In the genomic region with DNA sequence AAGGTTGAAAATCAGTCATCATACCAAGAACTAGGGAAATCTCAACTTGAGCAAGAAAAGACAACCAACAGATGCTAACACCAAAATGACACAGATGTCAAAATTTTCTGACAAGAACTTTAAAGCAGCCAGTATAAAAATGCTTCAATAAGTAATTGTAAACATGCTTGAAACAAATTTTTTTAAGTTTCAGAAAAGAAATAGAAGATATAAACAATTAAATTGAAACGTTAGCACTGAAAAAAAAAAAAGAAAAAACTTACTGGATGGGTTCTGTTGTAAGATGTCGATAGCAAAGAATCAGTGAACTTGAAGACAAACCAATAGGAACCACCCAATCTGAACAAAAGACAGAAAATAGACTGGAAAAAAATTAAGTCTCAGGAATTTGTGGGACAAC, we compare ENCODE assay signal across 35 cellular contexts.
"Had no signal": no experiment of that assay in that cellular context is flagged by ENCODE, and none has a peak within 500 bp of the region (broad histone marks: within the 10 kb centered on the region; RNA-seq: fewer than 3 reads in every experiment).

No MANE protein-coding gene starts in this region.

- H3K27ac Mint-ChIP-seq: activated B cell treated with CpG ODN at 0.5 μM for 24 hours; activated CD4-positive, alpha-beta memory T cell treated with anti-CD3 and anti-CD28 coated beads for 36 hours; activated CD4-positive, alpha-beta T cell treated with anti-CD3 and anti-CD28 coated beads, Interleukin-2, amount 10 ng/mL, durations not matched to agents 24 days and 14 days; activated CD8-positive, alpha-beta T cell treated with anti-CD3 and anti-CD28 coated beads for 36 hours; activated naive CD4-positive, alpha-beta T cell treated with anti-CD3 and anti-CD28 coated beads for 36 hours; activated naive CD4-positive, alpha-beta T cell treated with anti-CD3 and anti-CD28 coated beads, Interleukin-2, amount 50 U/mL, for 72 hours; activated naive CD8-positive, alpha-beta T cell treated with anti-CD3 and anti-CD28 coated beads for 36 hours; activated T-cell treated with anti-CD3 and anti-CD28 coated beads, Interleukin-2, amount 50 U/mL, for 72 hours; activated T-helper 1 cell treated with anti-CD3 and anti-CD28 coated beads, Interleukin-12 subunit alpha, Interleukin-12 subunit beta, Interleukin-2, Interleukin-4 antibody, amounts not matched to agents 30 ng/mL and 10 ng/mL and 1 ng/mL, durations not matched to agents 14 hours and 24 hours and 36 hours; activated T-helper 17 cell treated with anti-CD3 and anti-CD28 coated beads, Interleukin-2, amount 50 U/mL, for 72 hours; brain; T-helper 1 cell treated with Interleukin-12 subunit alpha and Interleukin-12 subunit beta and Interleukin-4 antibody, amounts not matched to agents 30 μg/mL and 1 μg/mL, for 36 hours; T-helper 2 cell treated with Interferon-gamma antibody and Interleukin-4, amounts not matched to agents 5 μg/mL and 100 μg/mL, for 36 hours had no signal

- H3K9me3 ChIP-seq: adrenal gland, ascending aorta had no signal

- H3K4me1 ChIP-seq: adrenal gland, ascending aorta, breast epithelium had no signal

- H3K4me3 Mint-ChIP-seq: activated B cell treated with CpG ODN at 0.5 μM for 24 hours; activated CD4-positive, alpha-beta memory T cell treated with anti-CD3 and anti-CD28 coated beads for 36 hours; activated CD4-positive, alpha-beta T cell treated with anti-CD3 and anti-CD28 coated beads, Interleukin-2, amount 10 ng/mL, durations not matched to agents 24 days and 14 days; activated CD8-positive, alpha-beta T cell treated with anti-CD3 and anti-CD28 coated beads for 36 hours; activated naive CD4-positive, alpha-beta T cell treated with anti-CD3 and anti-CD28 coated beads for 36 hours; activated naive CD8-positive, alpha-beta T cell treated with anti-CD3 and anti-CD28 coated beads for 36 hours; activated T-cell treated with anti-CD3 and anti-CD28 coated beads, Interleukin-2, amount 50 U/mL, for 4 hours; activated T-cell treated with anti-CD3 and anti-CD28 coated beads, Interleukin-2, amount 50 U/mL, for 72 hours; activated T-helper 1 cell treated with anti-CD3 and anti-CD28 coated beads, Interleukin-12 subunit alpha, Interleukin-12 subunit beta, Interleukin-2, Interleukin-4 antibody, amounts not matched to agents 30 ng/mL and 10 ng/mL and 1 ng/mL, durations not matched to agents 14 hours and 24 hours and 36 hours; activated T-helper 17 cell treated with anti-CD3 and anti-CD28 coated beads, Interleukin-2, amount 50 U/mL, for 72 hours; brain; T-helper 1 cell treated with Interleukin-12 subunit alpha and Interleukin-12 subunit beta and Interleukin-4 antibody, amounts not matched to agents 30 μg/mL and 1 μg/mL, for 36 hours; T-helper 2 cell treated with Interferon-gamma antibody and Interleukin-4, amounts not matched to agents 5 μg/mL and 100 μg/mL, for 36 hours had no signal

- ATAC-seq: activated CD8-positive, alpha-beta T cell treated with anti-CD3 and anti-CD28 coated beads for 36 hours; activated naive CD4-positive, alpha-beta T cell treated with anti-CD3 and anti-CD28 coated beads, Interleukin-2, amount 50 U/mL, for 72 hours; activated T-cell treated with anti-CD3 and anti-CD28 coated beads, Interleukin-2, amount 50 U/mL, for 4 hours; activated T-cell treated with anti-CD3 and anti-CD28 coated beads, Interleukin-2, amount 50 U/mL, for 72 hours; activated T-helper 17 cell treated with anti-CD3 and anti-CD28 coated beads, Interleukin-2, amount 50 U/mL, for 72 hours had no signal

- DNase-seq: activated B cell treated with CpG ODN at 0.5 μM for 24 hours; activated CD4-positive, alpha-beta memory T cell treated with anti-CD3 and anti-CD28 coated beads for 36 hours; activated CD4-positive, alpha-beta T cell treated with anti-CD3 and anti-CD28 coated beads for 4 hours; activated CD4-positive, alpha-beta T cell treated with anti-CD3 and anti-CD28 coated beads, Interleukin-2, amount 10 ng/mL, durations not matched to agents 24 days and 14 days; activated CD4-positive, alpha-beta T cell treated with anti-CD3 and anti-CD28 coated beads, Interleukin-2, amount 50 U/mL, for 1 hour; activated CD4-positive, alpha-beta T cell treated with anti-CD3 and anti-CD28 coated beads, Interleukin-2, amount 50 U/mL, for 4 hours; activated CD4-positive, CD25-positive, alpha-beta regulatory T cell treated with anti-CD3 and anti-CD28 coated beads, Interleukin-2, amount 50 U/mL, for 72 hours; activated CD8-positive, alpha-beta memory T cell treated with anti-CD3 and anti-CD28 coated beads, Interleukin-2, amount 50 U/mL, for 4 hours; activated CD8-positive, alpha-beta T cell treated with anti-CD3 and anti-CD28 coated beads for 36 hours; activated effector memory CD4-positive, alpha-beta T cell treated with anti-CD3 and anti-CD28 coated beads, Interleukin-2, amount 50 U/mL, for 16 hours; activated gamma-delta T cell treated with Interleukin-2 at 50 U/mL for 16 hours; activated naive CD4-positive, alpha-beta T cell; activated naive CD4-positive, alpha-beta T cell treated with anti-CD3 and anti-CD28 coated beads for 36 hours; activated naive CD4-positive, alpha-beta T cell treated with anti-CD3 and anti-CD28 coated beads, Interleukin-2, amount 50 U/mL, for 16 hours; activated naive CD8-positive, alpha-beta T cell treated with anti-CD3 and anti-CD28 coated beads for 36 hours; activated T-cell treated with anti-CD3 and anti-CD28 coated beads for 4 hours; activated T-cell treated with anti-CD3 and anti-CD28 coated beads, Interleukin-2, amount 50 U/mL, for 1 hour; activated T-cell treated with anti-CD3 and anti-CD28 coated beads, Interleukin-2, amount 50 U/mL, for 4 hours; activated T-cell treated with anti-CD3 and anti-CD28 coated beads, Interleukin-2, amount 50 U/mL, for 72 hours; adrenal gland; amniotic stem cell; anterior cingulate cortex; central memory CD4-positive, alpha-beta T cell; T-helper 2 cell; T-helper 9 cell had no signal

- H3K27ac ChIP-seq: adrenal gland, ascending aorta, breast epithelium, VCaP had no signal

- H3K36me3 ChIP-seq: breast epithelium had no signal

- H3K4me3 ChIP-seq: adrenal gland, ascending aorta, breast epithelium had no signal

- H3K36me3 Mint-ChIP-seq: brain had no signal

- H3K27me3 ChIP-seq: adrenal gland, ascending aorta, breast epithelium had no signal

- H3K27me3 Mint-ChIP-seq: activated B cell treated with CpG ODN at 0.5 μM for 24 hours; activated CD4-positive, alpha-beta memory T cell treated with anti-CD3 and anti-CD28 coated beads for 36 hours; activated CD8-positive, alpha-beta T cell treated with anti-CD3 and anti-CD28 coated beads for 36 hours; activated naive CD8-positive, alpha-beta T cell treated with anti-CD3 and anti-CD28 coated beads for 36 hours; activated T-helper 17 cell treated with anti-CD3 and anti-CD28 coated beads, Interleukin-2, amount 50 U/mL, for 72 hours had no signal

- FAIRE-seq: TTC549 had no signal
